ENCODE assay signal across 1 cellular context in the genomic region with DNA sequence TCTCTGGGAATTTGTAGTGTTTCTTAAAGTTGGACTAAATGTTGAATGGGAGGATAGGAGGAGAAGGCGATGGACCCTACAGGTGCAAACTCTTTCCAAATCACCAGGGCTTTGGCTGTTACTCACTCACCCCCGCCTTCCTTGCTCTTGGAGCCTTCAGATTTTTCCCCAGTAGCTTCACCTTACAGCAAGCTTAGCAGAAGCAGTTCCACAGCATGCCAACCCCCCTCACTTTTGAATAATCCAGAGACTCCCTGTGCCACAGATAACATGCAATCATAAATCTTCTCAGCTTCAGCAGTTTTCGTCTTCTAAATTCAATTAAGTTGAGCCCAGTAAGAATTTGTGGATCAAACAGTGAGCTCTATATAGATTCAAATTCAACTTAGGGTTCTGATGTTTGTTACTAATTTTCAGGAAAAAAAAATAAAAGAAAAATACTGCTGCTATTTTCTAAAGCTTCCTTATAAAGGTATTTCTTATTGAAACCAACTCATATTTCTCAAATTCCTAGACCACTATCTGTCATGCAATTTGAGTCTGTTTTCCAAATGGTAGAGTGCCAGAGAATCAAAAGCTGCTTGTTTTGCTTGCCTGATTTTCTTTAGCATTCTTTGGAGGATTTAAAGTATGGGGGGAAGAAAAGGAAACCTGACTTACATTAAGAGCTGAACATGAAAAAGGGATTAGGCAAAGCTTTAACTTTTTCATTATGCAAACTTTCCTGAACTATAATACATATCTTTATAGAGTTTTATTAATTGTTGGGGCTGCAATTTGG.
TF ChIP-seq lines count a peak whose summit lies in the region.

No MANE protein-coding gene starts in this region.

TF ChIP-seq in GM23338, 12 proteins besides CTCF, POLR2A, EP300 and RAD21 (continued from another document):
- TF ChIP-seq, protein P1, sequence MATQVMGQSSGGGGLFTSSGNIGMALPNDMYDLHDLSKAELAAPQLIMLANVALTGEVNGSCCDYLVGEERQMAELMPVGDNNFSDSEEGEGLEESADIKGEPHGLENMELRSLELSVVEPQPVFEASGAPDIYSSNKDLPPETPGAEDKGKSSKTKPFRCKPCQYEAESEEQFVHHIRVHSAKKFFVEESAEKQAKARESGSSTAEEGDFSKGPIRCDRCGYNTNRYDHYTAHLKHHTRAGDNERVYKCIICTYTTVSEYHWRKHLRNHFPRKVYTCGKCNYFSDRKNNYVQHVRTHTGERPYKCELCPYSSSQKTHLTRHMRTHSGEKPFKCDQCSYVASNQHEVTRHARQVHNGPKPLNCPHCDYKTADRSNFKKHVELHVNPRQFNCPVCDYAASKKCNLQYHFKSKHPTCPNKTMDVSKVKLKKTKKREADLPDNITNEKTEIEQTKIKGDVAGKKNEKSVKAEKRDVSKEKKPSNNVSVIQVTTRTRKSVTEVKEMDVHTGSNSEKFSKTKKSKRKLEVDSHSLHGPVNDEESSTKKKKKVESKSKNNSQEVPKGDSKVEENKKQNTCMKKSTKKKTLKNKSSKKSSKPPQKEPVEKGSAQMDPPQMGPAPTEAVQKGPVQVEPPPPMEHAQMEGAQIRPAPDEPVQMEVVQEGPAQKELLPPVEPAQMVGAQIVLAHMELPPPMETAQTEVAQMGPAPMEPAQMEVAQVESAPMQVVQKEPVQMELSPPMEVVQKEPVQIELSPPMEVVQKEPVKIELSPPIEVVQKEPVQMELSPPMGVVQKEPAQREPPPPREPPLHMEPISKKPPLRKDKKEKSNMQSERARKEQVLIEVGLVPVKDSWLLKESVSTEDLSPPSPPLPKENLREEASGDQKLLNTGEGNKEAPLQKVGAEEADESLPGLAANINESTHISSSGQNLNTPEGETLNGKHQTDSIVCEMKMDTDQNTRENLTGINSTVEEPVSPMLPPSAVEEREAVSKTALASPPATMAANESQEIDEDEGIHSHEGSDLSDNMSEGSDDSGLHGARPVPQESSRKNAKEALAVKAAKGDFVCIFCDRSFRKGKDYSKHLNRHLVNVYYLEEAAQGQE (IDR thresholded peaks at IDR 0.05; ENCODE audit: unreplicated experiment): no peak
- no peak for TF ChIP-seq STAT1 (IDR thresholded peaks at IDR 0.05; ENCODE audit: unreplicated experiment)
- no peak for TF ChIP-seq EZH2 (IDR thresholded peaks at IDR 0.05; ENCODE audit: low read depth, unreplicated experiment)
